Comparison of ENCODE assay signal across 11 cellular contexts in the genomic region with DNA sequence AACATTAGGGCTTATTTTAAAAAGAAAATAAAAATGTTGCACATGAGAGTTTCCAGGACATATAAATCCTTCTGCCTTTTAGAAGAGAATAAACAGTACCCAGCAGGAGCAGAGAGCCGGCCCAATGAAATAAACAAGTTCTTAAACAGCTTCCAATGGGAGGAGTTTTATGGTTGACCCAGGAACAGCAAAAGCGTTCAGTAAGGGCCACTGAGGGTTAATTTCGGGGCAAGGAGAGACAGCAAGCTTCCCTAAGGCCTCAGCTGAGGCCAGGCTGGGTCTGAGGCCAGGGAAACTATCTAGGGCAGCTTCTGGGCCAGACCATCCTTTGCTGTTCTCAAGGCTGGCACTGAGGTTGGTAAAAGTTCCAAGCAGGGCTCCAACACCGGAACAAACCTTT. TPM values are rescaled to one million over a fixed set of nuclear protein-coding genes. Genes with fewer than 3 reads are reported as not detected.
A peak's percentile ranks its signal among the peaks of the same experiment; 100 is the strongest.
DNase-seq lines count a peak whose midpoint lies in the region; ATAC-seq and TF ChIP-seq lines count a peak whose summit lies in the region.
"Had no signal": no experiment of that assay in that cellular context is flagged by ENCODE, and none has a peak within 500 bp of the region (broad histone marks: within the 10 kb centered on the region; RNA-seq: fewer than 3 reads in every experiment).

No MANE protein-coding gene starts in this region.

- H3K9me3 ChIP-seq in lung (ENCODE audit: control insufficient read depth in 2 of 2, insufficient read depth in 1 of 2, low read length in 1 of 2): peaks cover 0 to 6% of the 10 kb centered on the region in 2 donors
- no peaks in the 10 kb centered on the region for H3K9me3 ChIP-seq in stomach smooth muscle (ENCODE audit: control insufficient read depth in 2 of 2, low read length in 2 of 2)

- DNase-seq in LNCaP clone FGC (ENCODE audit: low read depth): peak; percentile 54
- DNase-seq in coronary artery (ENCODE audit: low spot score): no peak
- no peak for DNase-seq in lung (ENCODE audit: low spot score)
- no peak for DNase-seq in NCI-H1694 treated with DMSO at 0.1 percent for 48 hours (lab: John Stamatoyannopoulos, UW)
- no peak for DNase-seq in GF-D8 (lab: John Stamatoyannopoulos, UW)
- DNase-seq in NAMALWA (ENCODE audit: low spot score): no peak
- DNase-seq: EL; kidney glomerular epithelial cell; NCI-H2081 treated with DMSO at 0.1 percent for 48 hours; stimulated activated CD4-positive, alpha-beta T cell treated with anti-CD3 and anti-CD28 coated beads, Interleukin-4, amount 100 ng/mL, for 1 hour had no signal

- H3K27ac ChIP-seq in coronary artery (peak overlapping the region; percentile 89 to 90), lung (ENCODE audit: low read depth in 1 of 2, low read length in 1 of 2) (peak overlapping the region; percentile 77 to 95), stomach smooth muscle (ENCODE audit: low read length) (peak overlapping the region; percentile 94)

- TF ChIP-seq CTCF in LNCaP clone FGC (IDR thresholded peaks at IDR 0.05; ENCODE audit: control insufficient read depth, extremely low read depth, insufficient read depth) (no peak), coronary artery (IDR thresholded peaks at IDR 0.05) (no peak), lung (IDR thresholded peaks at IDR 0.05; ENCODE audit: control extremely low read depth, extremely low read depth) (no peak)

- peaks cover 11% of the 10 kb centered on the region for H3K27me3 ChIP-seq in lung (ENCODE audit: control insufficient read depth, insufficient read depth)
- H3K27me3 ChIP-seq in stomach smooth muscle (ENCODE audit: control insufficient read depth in 1 of 2, insufficient read depth in 2 of 2, low read length in 2 of 2): no peaks in the 10 kb centered on the region

- H3K9ac ChIP-seq in stomach smooth muscle (ENCODE audit: low read length in 2 of 2): peak overlapping the region; percentile 90 to 96

- 29 to 54% methylated on average over 4 of the region's 4 CpGs for WGBS in lung, 2 donors

- H3K4me1 ChIP-seq in lung (ENCODE audit: control insufficient read depth in 2 of 2, insufficient read depth in 2 of 2, low read length in 2 of 2) (peaks cover 2 to 7% of the 10 kb centered on the region in 2 donors), stomach smooth muscle (ENCODE audit: control insufficient read depth, insufficient read depth, low read length) (peaks cover 46% of the 10 kb centered on the region)

- H3K4me3 ChIP-seq in LNCaP clone FGC (ENCODE audit: low read depth, low read length) (peak overlapping the region; percentile 21), coronary artery (peak overlapping the region; percentile 84), lung (no peak overlapping the region), stomach smooth muscle (ENCODE audit: low read length in 2 of 2) (peak overlapping the region; percentile 96)

- no peaks in the 10 kb centered on the region for H3K36me3 ChIP-seq in lung (ENCODE audit: control insufficient read depth in 2 of 2, insufficient read depth in 2 of 2, low read length in 2 of 2)
- no peaks in the 10 kb centered on the region for H3K36me3 ChIP-seq in stomach smooth muscle (ENCODE audit: control insufficient read depth in 2 of 2, insufficient read depth in 2 of 2, low read length in 2 of 2)

- no peak for ATAC-seq in lung (ENCODE audit: insufficient read depth, low FRiP score)

RNA-seq across cellular contexts. Expression of a gene that starts 3.4 kb away (rescaled TPM):
- 10 to 100 TPM; 20.7 to 36.4 TPM for total RNA-seq in lung
- polyA plus RNA-seq in lung: 10 to 100 TPM in 1 of 2 donors, 1 to 10 TPM in 1; 7.3 to 11.9 TPM
